8 cellular contexts compared by ENCODE assay signal in genomic region chr10:71212249-71213126, GRCh38. TPM values are rescaled to one million over a fixed set of nuclear protein-coding genes. Genes with fewer than 3 reads are reported as not detected.
DNase-seq lines count a peak whose midpoint lies in the region; ATAC-seq and TF ChIP-seq lines count a peak whose summit lies in the region.

TSS of gene UNC5B (plus strand) at chr10:71212570. CDS start at chr10:71212986, 416 bp downstream.

- H3K27me3 Mint-ChIP-seq in endodermal cell (ENCODE audit: insufficient read depth): peaks cover 58% of the 10 kb centered on the region
- peaks cover 27% of the 10 kb centered on the region for H3K27me3 Mint-ChIP-seq in memory B cell

- TF ChIP-seq CTCF in endodermal cell (conservative IDR thresholded peaks at IDR 0.05): peak; percentile 66

- H3K27ac Mint-ChIP-seq in endodermal cell (no peak within 1 kb of the TSS), memory B cell (no peak within 1 kb of the TSS)

- in situ Hi-C loops in ACHN (cut with HindIII; ENCODE audit: low pct_ligation_motif_present, low pct_unique_long_range_greater_than_20kb, low sequenced_read_pairs): no loop called here

- H3K27ac ChIP-seq in endodermal cell (ENCODE audit: low read depth, low read length): no peak within 1 kb of the TSS

- H3K9me3 Mint-ChIP-seq in endodermal cell (no peaks in the 10 kb centered on the region), memory B cell (no peaks in the 10 kb centered on the region)

- 0 to 1% methylated on average over 34 to 110 of the region's 110 CpGs for WGBS in endodermal cell (ENCODE audit: insufficient coverage in 1 of 2, insufficient read length in 1 of 2), 2 experiments

- H3K4me1 Mint-ChIP-seq in endodermal cell (peaks cover 33% of the 10 kb centered on the region), memory B cell (peaks cover 3% of the 10 kb centered on the region)

- H3K9me3 ChIP-seq in endodermal cell (ENCODE audit: control insufficient read depth, low read length): no peaks in the 10 kb centered on the region

- H3K4me1 ChIP-seq in endodermal cell (ENCODE audit: control insufficient read depth, insufficient read depth, low read length): peaks cover 14% of the 10 kb centered on the region

- peak; percentile 82 for DNase-seq in ACHN
- peak; percentile 98 for DNase-seq in H7
- DNase-seq in NCI-H510A treated with DMSO at 0.1 percent for 48 hours (lab: John Stamatoyannopoulos, UW): peak; percentile 78
- peak; percentile 20 for DNase-seq in activated CD8-positive, alpha-beta memory T cell treated with anti-CD3 and anti-CD28 coated beads, Interleukin-2, amount 50 U/mL, for 24 hours (ENCODE audit: extremely low read depth)
- DNase-seq in endodermal cell: peak; percentile 96
- peak; percentile 9 to 29 for DNase-seq in memory B cell (ENCODE audit: low spot score in 2 of 2)
- DNase-seq in stimulated activated CD4-positive, alpha-beta T cell treated with anti-CD3 and anti-CD28 coated beads, TNF-alpha, amount 100 ng/mL, for 4 hours (ENCODE audit: low read depth in 3 of 3): peak; percentile 9 to 39 (median 26)

- peak; percentile 71 for ATAC-seq in memory B cell (ENCODE audit: low read depth)
- ATAC-seq in HG03520 (IDR thresholded peaks at IDR 0.05; ENCODE audit: unreplicated experiment): no peak

- H3K9ac ChIP-seq in endodermal cell (ENCODE audit: extremely low read depth, low read length, poor library complexity, severe bottlenecking): no peak within 1 kb of the TSS

- peaks cover 39% of the 10 kb centered on the region for H3K27me3 ChIP-seq in H7 (ENCODE audit: control insufficient read depth, insufficient read depth, low read length)
- peaks cover 68% of the 10 kb centered on the region for H3K27me3 ChIP-seq in endodermal cell (ENCODE audit: control insufficient read depth, insufficient read depth, low read length, poor library complexity, severe bottlenecking)

- peak within 1 kb of the TSS; percentile 71 for H3K4me3 Mint-ChIP-seq in endodermal cell
- H3K4me3 Mint-ChIP-seq in memory B cell: peak within 1 kb of the TSS; percentile 65

- H3K4me3 ChIP-seq in H7 (ENCODE audit: insufficient read depth, low read depth, low read length): peak within 1 kb of the TSS; percentile 78
- H3K4me3 ChIP-seq in endodermal cell (ENCODE audit: low read length): peak within 1 kb of the TSS; percentile 86

- H3K36me3 Mint-ChIP-seq in endodermal cell (ENCODE audit: low read depth) (no peaks in the 10 kb centered on the region), memory B cell (no peaks in the 10 kb centered on the region)

- no peaks in the 10 kb centered on the region for H3K36me3 ChIP-seq in H7 (replicated peaks; ENCODE audit: control insufficient read depth, insufficient read depth, low read length)
- H3K36me3 ChIP-seq in endodermal cell (ENCODE audit: control insufficient read depth, insufficient read depth, low read length): no peaks in the 10 kb centered on the region

RNA-seq across cellular contexts. Expression of gene UNC5B, which starts in this region (rescaled TPM):
- 34.7 and 40.2 TPM in 2 replicates for total RNA-seq in H7 (2014; rRNA removed; shearing (Covaris generic))
- 10 to 100 TPM in 1 of 2 donors, 1 to 10 TPM in 1; 9.7 to 14.5 TPM for total RNA-seq in endodermal cell
- 14.7 TPM for polyA plus RNA-seq in endodermal cell (2013, experiment 1 of 2)
- polyA plus RNA-seq in endodermal cell (2013, experiment 2 of 2): 13.2 TPM

Comparison
In these comparisons a context has a peak if more than half of its experiments do, and no peak if none do; other contexts are left out.
1. DNase-seq: peak in every context shown above with its lines; median percentile 98 in H7; 96 in endodermal cell; 82 in ACHN; 78 in NCI-H510A treated with DMSO at 0.1 percent for 48 hours; 26 in stimulated activated CD4-positive, alpha-beta T cell treated with anti-CD3 and anti-CD28 coated beads, TNF-alpha, amount 100 ng/mL, for 4 hours; 20 in activated CD8-positive, alpha-beta memory T cell treated with anti-CD3 and anti-CD28 coated beads, Interleukin-2, amount 50 U/mL, for 24 hours; 19 in memory B cell.